In genomic region chr22:25736378-25737011, GRCh38 we compare ENCODE assay signal across 15 cellular contexts. TPM values are rescaled to one million over a fixed set of nuclear protein-coding genes. Genes with fewer than 3 reads are reported as not detected.
A peak's percentile ranks its signal among the peaks of the same experiment; 100 is the strongest.
DNase-seq lines count a peak whose midpoint lies in the region; ATAC-seq lines count a peak whose summit lies in the region.
"Had no signal": no experiment of that assay in that cellular context is flagged by ENCODE, and none has a peak within 500 bp of the region (broad histone marks: within the 10 kb centered on the region; RNA-seq: fewer than 3 reads in every experiment).

No MANE protein-coding gene starts in this region.

- peak overlapping the region; percentile 45 for H3K27ac ChIP-seq in SJCRH30
- H3K27ac ChIP-seq: epithelial cell of prostate, transverse colon had no signal

- H3K4me3 Mint-ChIP-seq in activated naive CD8-positive, alpha-beta T cell treated with anti-CD3 and anti-CD28 coated beads for 36 hours: peak overlapping the region; percentile 61
- H3K4me3 Mint-ChIP-seq in stimulated activated effector memory CD8-positive, alpha-beta T cell treated with anti-CD3 and anti-CD28 coated beads, Interleukin-12 subunit alpha, Interleukin-12 subunit beta, amount 100 ng/mL, for 72 hours: peak overlapping the region; percentile 56

- peak; percentile 73 for DNase-seq in activated CD8-positive, alpha-beta memory T cell treated with anti-CD3 and anti-CD28 coated beads for 24 hours
- no peak for DNase-seq in activated CD8-positive, alpha-beta memory T cell treated with anti-CD3 and anti-CD28 coated beads, Interleukin-2, amount 50 U/mL, for 4 hours
- peak; percentile 71 to 86 for DNase-seq in SJCRH30
- DNase-seq in activated naive CD8-positive, alpha-beta T cell treated with anti-CD3 and anti-CD28 coated beads for 36 hours: peak; percentile 70
- DNase-seq in stimulated activated effector memory CD8-positive, alpha-beta T cell treated with anti-CD3 and anti-CD28 coated beads, Interleukin-12 subunit alpha, Interleukin-12 subunit beta, amount 100 ng/mL, for 72 hours (ENCODE audit: low spot score in 2 of 2): peak in 1 of 2 donors; percentile 77
- no peak for DNase-seq in NOMO-1 (lab: John Stamatoyannopoulos, UW; ENCODE audit: unreplicated experiment in 2 of 2)
- DNase-seq: naive B cell, NCI-H2029, NCI-H748 treated with DMSO at 0.1 percent for 48 hours, right cardiac atrium, T1000, transverse colon had no signal

- H3K27ac Mint-ChIP-seq in activated naive CD8-positive, alpha-beta T cell treated with anti-CD3 and anti-CD28 coated beads for 36 hours: peak overlapping the region; percentile 100
- peak overlapping the region; percentile 96 for H3K27ac Mint-ChIP-seq in stimulated activated effector memory CD8-positive, alpha-beta T cell treated with anti-CD3 and anti-CD28 coated beads, Interleukin-12 subunit alpha, Interleukin-12 subunit beta, amount 100 ng/mL, for 72 hours

- peaks cover 5% of the 10 kb centered on the region for H3K9me3 Mint-ChIP-seq in activated naive CD8-positive, alpha-beta T cell treated with anti-CD3 and anti-CD28 coated beads for 36 hours
- no peaks in the 10 kb centered on the region for H3K9me3 Mint-ChIP-seq in stimulated activated effector memory CD8-positive, alpha-beta T cell treated with anti-CD3 and anti-CD28 coated beads, Interleukin-12 subunit alpha, Interleukin-12 subunit beta, amount 100 ng/mL, for 72 hours
- H3K9me3 Mint-ChIP-seq: naive B cell had no signal

- peaks cover 18% of the 10 kb centered on the region for H3K36me3 Mint-ChIP-seq in activated naive CD8-positive, alpha-beta T cell treated with anti-CD3 and anti-CD28 coated beads for 36 hours
- peaks cover 7% of the 10 kb centered on the region for H3K36me3 Mint-ChIP-seq in stimulated activated effector memory CD8-positive, alpha-beta T cell treated with anti-CD3 and anti-CD28 coated beads, Interleukin-12 subunit alpha, Interleukin-12 subunit beta, amount 100 ng/mL, for 72 hours
- H3K36me3 Mint-ChIP-seq: naive B cell had no signal

- peaks cover 42% of the 10 kb centered on the region for H3K4me1 Mint-ChIP-seq in activated naive CD8-positive, alpha-beta T cell treated with anti-CD3 and anti-CD28 coated beads for 36 hours
- H3K4me1 Mint-ChIP-seq in stimulated activated effector memory CD8-positive, alpha-beta T cell treated with anti-CD3 and anti-CD28 coated beads, Interleukin-12 subunit alpha, Interleukin-12 subunit beta, amount 100 ng/mL, for 72 hours: peaks cover 38% of the 10 kb centered on the region

- peaks cover 6% of the 10 kb centered on the region for H3K27me3 Mint-ChIP-seq in activated naive CD8-positive, alpha-beta T cell treated with anti-CD3 and anti-CD28 coated beads for 36 hours

- H3K4me3 ChIP-seq in SJCRH30: no peak overlapping the region
- H3K4me3 ChIP-seq: transverse colon had no signal

- H3K27me3 ChIP-seq in SJCRH30: no peaks in the 10 kb centered on the region

- H3K36me3 ChIP-seq in SJCRH30: no peaks in the 10 kb centered on the region
- H3K36me3 ChIP-seq: transverse colon had no signal

- peaks cover 26% of the 10 kb centered on the region for H3K4me1 ChIP-seq in SJCRH30
- H3K4me1 ChIP-seq: transverse colon had no signal

- ATAC-seq in stimulated activated effector memory CD8-positive, alpha-beta T cell treated with anti-CD3 and anti-CD28 coated beads, Interleukin-12 subunit alpha, Interleukin-12 subunit beta, amount 100 ng/mL, for 72 hours: peak; percentile 88
- ATAC-seq in HG03025 (IDR thresholded peaks at IDR 0.05; ENCODE audit: low FRiP score, unreplicated experiment): no peak
- ATAC-seq in GM21360 (IDR thresholded peaks at IDR 0.05; ENCODE audit: unreplicated experiment): no peak
- ATAC-seq: right cardiac atrium had no signal

- no peaks in the 10 kb centered on the region for H3K9me3 ChIP-seq in SJCRH30 (replicated peaks)
- H3K9me3 ChIP-seq: transverse colon had no signal

RNA-seq across cellular contexts. Expression of gene MYO18B, which starts 5.5 kb away (rescaled TPM):
- 32.4 and 40.6 TPM in 2 replicates for total RNA-seq in SJCRH30 (2014; rRNA removed; shearing (Covaris generic))
- total RNA-seq in activated naive CD8-positive, alpha-beta T cell treated with anti-CD3 and anti-CD28 coated beads for 36 hours: 1 to 10 TPM; 1.6 to 2.1 TPM

Comparison
In these comparisons a context has a peak if more than half of its experiments do, and no peak if none do; other contexts are left out.
1. DNase-seq: peak in activated CD8-positive, alpha-beta memory T cell treated with anti-CD3 and anti-CD28 coated beads for 24 hours (single experiment), SJCRH30 (2 of 2) and activated naive CD8-positive, alpha-beta T cell treated with anti-CD3 and anti-CD28 coated beads for 36 hours (single experiment); none in activated CD8-positive, alpha-beta memory T cell treated with anti-CD3 and anti-CD28 coated beads, Interleukin-2, amount 50 U/mL, for 4 hours (single experiment) and NOMO-1 (0 of 2).
2. RNA of gene MYO18B, which starts 5.5 kb away (total RNA-seq): 32.4 to 40.6 TPM in SJCRH30; 1.6 to 2.1 TPM in activated naive CD8-positive, alpha-beta T cell treated with anti-CD3 and anti-CD28 coated beads for 36 hours; every median in the first group is over 10 times any median in the second.